15 cellular contexts compared by ENCODE assay signal in the genomic region with DNA sequence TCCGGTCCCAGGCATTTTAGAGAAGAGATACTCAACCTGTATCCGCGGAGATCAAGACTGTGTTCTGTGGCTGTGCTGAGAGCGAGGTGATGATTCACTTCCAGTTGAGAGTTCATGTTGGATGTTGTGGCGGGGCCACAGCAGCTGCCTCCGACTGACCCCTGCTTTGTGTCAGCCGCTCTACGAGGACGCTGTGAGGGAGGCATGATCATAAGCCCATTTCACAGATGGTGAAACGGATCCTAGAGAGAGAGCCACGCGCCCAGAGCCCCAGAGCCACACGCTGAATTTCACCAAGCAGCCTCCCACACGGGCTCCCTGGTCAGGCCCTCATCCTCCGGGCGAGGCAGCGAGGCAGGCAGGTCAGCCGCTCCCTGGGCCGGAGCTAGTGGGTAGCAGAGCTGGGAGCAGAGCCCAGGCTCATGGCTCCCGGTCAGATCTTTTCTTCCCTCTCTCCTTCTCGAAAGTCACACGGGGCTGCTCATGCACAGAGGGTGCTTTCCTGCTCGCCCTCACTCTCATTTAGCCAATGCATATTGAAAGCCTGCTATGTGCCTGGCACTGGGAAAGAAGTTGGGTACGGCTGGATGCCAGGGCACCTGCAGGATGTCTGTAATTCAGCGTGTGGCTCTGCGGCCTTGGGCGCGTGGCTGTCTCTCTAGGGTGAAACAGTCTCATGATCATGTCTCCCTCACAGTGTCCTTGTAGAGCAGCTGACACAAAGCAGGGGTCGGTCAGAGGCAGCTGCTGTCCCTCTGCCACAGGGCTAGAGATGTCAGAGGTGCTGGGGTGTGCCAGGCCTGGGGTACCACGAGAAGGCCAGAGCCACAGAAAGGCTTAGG.
DNase-seq lines count a peak whose midpoint lies in the region; ATAC-seq and TF ChIP-seq lines count a peak whose summit lies in the region.
"Had no signal": no experiment of that assay in that cellular context is flagged by ENCODE, and none has a peak within 500 bp of the region (broad histone marks: within the 10 kb centered on the region; RNA-seq: fewer than 3 reads in every experiment).

No MANE protein-coding gene starts in this region.

- H3K4me1 Mint-ChIP-seq in natural killer cell treated with Interleukin-12 subunit alpha and Interleukin-12 subunit beta and Interleukin-15 and Interleukin-18, amount 100 ng/mL, for 72 hours (ENCODE audit: low read depth in 2 of 2), result peaks cover 20 to 36% of the 10 kb centered on the region in 2 donors
- H3K4me1 Mint-ChIP-seq in natural killer cell (peaks cover 19 to 25% of the 10 kb centered on the region in 2 donors), brain (peaks cover 57% of the 10 kb centered on the region)

- no peak overlapping the region for H3K27ac ChIP-seq in aorta (ENCODE audit: low read depth in 1 of 2, low read length in 2 of 2)
- H3K27ac ChIP-seq: vagina had no signal

- H3K36me3 ChIP-seq in aorta (ENCODE audit: control insufficient read depth in 1 of 2, insufficient read depth in 2 of 2, low read length in 1 of 2), result no peaks in the 10 kb centered on the region
- H3K36me3 ChIP-seq: vagina had no signal

- H3K4me1 ChIP-seq in aorta (ENCODE audit: control insufficient read depth in 1 of 2, insufficient read depth in 2 of 2, low read length in 2 of 2), result no peaks in the 10 kb centered on the region

- H3K9me3 ChIP-seq in aorta (ENCODE audit: control insufficient read depth, low read length), result no peaks in the 10 kb centered on the region
- H3K9me3 ChIP-seq: vagina had no signal

- peak overlapping the region; percentile 44 to 61 for H3K27ac Mint-ChIP-seq in natural killer cell treated with Interleukin-12 subunit alpha and Interleukin-12 subunit beta and Interleukin-15 and Interleukin-18, amount 100 ng/mL, for 72 hours
- H3K27ac Mint-ChIP-seq in natural killer cell, result peak overlapping the region in 1 of 2 donors; percentile 73
- peak overlapping the region; percentile 93 to 99 (median 99) for H3K27ac Mint-ChIP-seq in brain
- H3K27ac Mint-ChIP-seq: dendritic cell treated with granulocyte-macrophage colony-stimulating factor and Interleukin-4, amounts not matched to agents 40 ng/mL and 50 ng/mL, for 4 days had no signal

- WGBS in aorta, 2 donors, result 95 to 96% methylated on average over 30 of the region's 30 CpGs

- H3K27me3 Mint-ChIP-seq in natural killer cell treated with Interleukin-12 subunit alpha and Interleukin-12 subunit beta and Interleukin-15 and Interleukin-18, amount 100 ng/mL, for 72 hours, result no peaks in the 10 kb centered on the region
- no peaks in the 10 kb centered on the region for H3K27me3 Mint-ChIP-seq in natural killer cell (ENCODE audit: low read depth in 2 of 2)
- H3K27me3 Mint-ChIP-seq in brain, result no peaks in the 10 kb centered on the region
- H3K27me3 Mint-ChIP-seq: dendritic cell treated with granulocyte-macrophage colony-stimulating factor and Interleukin-4, amounts not matched to agents 40 ng/mL and 50 ng/mL, for 4 days had no signal

- intact Hi-C loops in natural killer cell (cut with micrococcal nuclease) (no loop called here), aorta (cut with DNase I) (no loop called here)

- no peaks in the 10 kb centered on the region for H3K36me3 Mint-ChIP-seq in natural killer cell treated with Interleukin-12 subunit alpha and Interleukin-12 subunit beta and Interleukin-15 and Interleukin-18, amount 100 ng/mL, for 72 hours
- H3K36me3 Mint-ChIP-seq in natural killer cell, result no peaks in the 10 kb centered on the region
- peaks cover 8% of the 10 kb centered on the region for H3K36me3 Mint-ChIP-seq in brain

- H3K27me3 ChIP-seq in aorta (ENCODE audit: control insufficient read depth in 1 of 2, insufficient read depth in 2 of 2, low read length in 1 of 2), result no peaks in the 10 kb centered on the region
- H3K27me3 ChIP-seq: vagina had no signal

- no peak for TF ChIP-seq CTCF in natural killer cell (IDR thresholded peaks at IDR 0.05)
- TF ChIP-seq CTCF in brain (conservative IDR thresholded peaks at IDR 0.05), result no peak

- no peak for DNase-seq in natural killer cell treated with Interleukin-12 subunit alpha and Interleukin-12 subunit beta and Interleukin-15 and Interleukin-18, amount 100 ng/mL, for 72 hours (ENCODE audit: low spot score)
- DNase-seq in natural killer cell (no peak), midbrain (lab: John Stamatoyannopoulos, UW) (peak; percentile 41), aorta (peak; percentile 21 to 65), AG08396 (ENCODE audit: low spot score) (no peak), NCI-H1048 (lab: John Stamatoyannopoulos, UW) (no peak)
- DNase-seq: activated CD4-positive, alpha-beta T cell treated with anti-CD3 and anti-CD28 coated beads, Interleukin-2, amount 50 U/mL, for 4 hours; Karpas-422; NCI-H1694; NCI-H510A treated with DMSO at 0.1 percent for 48 hours; retina had no signal

- no peak overlapping the region for H3K4me3 Mint-ChIP-seq in natural killer cell treated with Interleukin-12 subunit alpha and Interleukin-12 subunit beta and Interleukin-15 and Interleukin-18, amount 100 ng/mL, for 72 hours
- H3K4me3 Mint-ChIP-seq in natural killer cell (no peak overlapping the region), brain (peak overlapping the region in 2 of 5 experiments; percentile 52 to 68)
- H3K4me3 Mint-ChIP-seq: dendritic cell treated with granulocyte-macrophage colony-stimulating factor and Interleukin-4, amounts not matched to agents 40 ng/mL and 50 ng/mL, for 4 days had no signal

- H3K9me3 Mint-ChIP-seq in natural killer cell treated with Interleukin-12 subunit alpha and Interleukin-12 subunit beta and Interleukin-15 and Interleukin-18, amount 100 ng/mL, for 72 hours, result no peaks in the 10 kb centered on the region
- H3K9me3 Mint-ChIP-seq in natural killer cell, result no peaks in the 10 kb centered on the region
- H3K9me3 Mint-ChIP-seq in brain, result peaks cover 0 to 11% (median 4%) of the 10 kb centered on the region in 5 experiments
- H3K9me3 Mint-ChIP-seq: dendritic cell treated with granulocyte-macrophage colony-stimulating factor and Interleukin-4, amounts not matched to agents 40 ng/mL and 50 ng/mL, for 4 days had no signal

- ATAC-seq in natural killer cell treated with Interleukin-12 subunit alpha and Interleukin-12 subunit beta and Interleukin-15 and Interleukin-18, amount 100 ng/mL, for 72 hours, result no peak
- ATAC-seq in natural killer cell (no peak), aorta (ENCODE audit: low FRiP score) (no peak), GM21367 (IDR thresholded peaks at IDR 0.05; ENCODE audit: unreplicated experiment) (no peak)

- no peak overlapping the region for H3K4me3 ChIP-seq in aorta (ENCODE audit: low read length in 2 of 2)
- H3K4me3 ChIP-seq: vagina had no signal

Comparison
In these comparisons a context has a peak if more than half of its experiments do, and no peak if none do; other contexts are left out.
1. DNase-seq: peak in midbrain (single experiment) and aorta (2 of 2); none in natural killer cell treated with Interleukin-12 subunit alpha and Interleukin-12 subunit beta and Interleukin-15 and Interleukin-18, amount 100 ng/mL, for 72 hours (single experiment), natural killer cell (single experiment), AG08396 (single experiment) and NCI-H1048 (single experiment).